Comparison of ENCODE assay signal across 8 cellular contexts in the genomic region with DNA sequence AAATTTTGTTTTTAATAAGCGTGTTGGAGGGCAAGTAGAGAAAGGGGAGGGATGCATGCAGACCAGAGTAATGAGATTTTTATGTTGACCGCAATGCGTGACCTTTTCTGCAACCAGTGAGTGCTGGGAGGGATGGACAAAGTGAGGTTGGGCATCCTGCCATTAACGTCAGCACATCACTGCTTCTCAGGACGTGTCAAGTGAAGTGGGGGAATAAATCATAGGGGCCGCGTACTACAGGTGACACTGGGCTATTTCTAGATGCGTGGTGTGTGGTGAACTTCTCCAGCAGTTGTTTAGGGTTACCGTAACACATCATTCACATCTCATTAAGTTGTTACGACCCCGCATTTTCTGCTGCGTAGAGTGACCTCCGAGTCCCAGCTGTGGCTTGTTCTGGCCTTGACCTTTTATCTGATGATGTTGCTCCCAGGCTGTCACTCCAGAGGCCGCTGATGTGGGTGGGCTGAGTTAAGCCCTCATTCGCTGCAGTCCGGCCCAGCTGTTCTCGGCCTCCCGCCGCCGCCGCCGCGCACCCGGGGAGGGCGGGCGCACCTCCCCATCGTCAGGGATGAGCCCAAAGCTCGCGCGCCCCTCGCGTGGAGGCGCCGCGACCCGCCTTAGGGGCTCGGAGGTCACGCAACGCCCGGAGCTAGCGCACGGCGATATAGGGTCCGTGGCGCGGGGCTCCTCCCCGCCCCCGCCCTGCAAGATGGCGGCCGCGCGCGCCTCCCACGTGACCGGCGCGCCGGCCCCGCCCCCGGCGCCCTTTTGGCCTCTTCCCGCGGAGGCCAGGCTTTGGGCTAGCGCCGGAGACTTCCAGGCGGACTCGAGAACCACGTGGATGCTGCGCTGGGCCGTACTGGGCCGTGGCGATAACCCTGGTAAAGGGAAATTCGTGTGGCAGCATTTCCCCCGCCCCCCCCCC. TPM values are rescaled to one million over a fixed set of nuclear protein-coding genes. Genes with fewer than 3 reads are reported as not detected.
DNase-seq lines count a peak whose midpoint lies in the region; TF ChIP-seq lines count a peak whose summit lies in the region.

No MANE protein-coding gene starts in this region.

- no peaks in the 10 kb centered on the region for H3K27me3 Mint-ChIP-seq in activated naive CD4-positive, alpha-beta T cell treated with anti-CD3 and anti-CD28 coated beads, Interleukin-2, amount 10 ng/mL, durations not matched to agents 7 days and 5 days

- no peaks in the 10 kb centered on the region for H4K20me1 ChIP-seq in Karpas-422 (ENCODE audit: insufficient read depth, low read depth, low read length)

- no peaks in the 10 kb centered on the region for H3K9me3 Mint-ChIP-seq in activated naive CD4-positive, alpha-beta T cell treated with anti-CD3 and anti-CD28 coated beads, Interleukin-2, amount 10 ng/mL, durations not matched to agents 7 days and 5 days

- no peak for DNase-seq in BJ (ENCODE audit: low read depth)
- DNase-seq in GM19240 (ENCODE audit: insufficient read length, low spot score), result peak; percentile 43
- peak; percentile 94 for DNase-seq in Karpas-422
- DNase-seq in SHP77 treated with DMSO at 0.1 percent for 48 hours (lab: John Stamatoyannopoulos, UW), result peak; percentile 95
- peak; percentile 81 for DNase-seq in activated naive CD4-positive, alpha-beta T cell treated with anti-CD3 and anti-CD28 coated beads, Interleukin-2, amount 10 ng/mL, durations not matched to agents 7 days and 5 days
- peak; percentile 72 for DNase-seq in germinal center (ENCODE audit: low spot score)
- peak in 48 of 49 donors; percentile 18 to 91 (median 66) for DNase-seq in substantia nigra (lab: John Stamatoyannopoulos, UW)

- peaks cover 22% of the 10 kb centered on the region for H3K36me3 Mint-ChIP-seq in activated naive CD4-positive, alpha-beta T cell treated with anti-CD3 and anti-CD28 coated beads, Interleukin-2, amount 10 ng/mL, durations not matched to agents 7 days and 5 days

- peaks cover 51% of the 10 kb centered on the region for H3K4me1 ChIP-seq in Karpas-422 (ENCODE audit: low read length)
- H3K4me1 ChIP-seq in neutrophil (ENCODE audit: control insufficient read depth in 1 of 2, insufficient read depth in 1 of 2, low read depth in 1 of 2, low read length in 1 of 2), result peaks cover 38 to 41% of the 10 kb centered on the region in 2 experiments

- H3K4me3 ChIP-seq in BJ (ENCODE audit: low read depth, low read length) (peak overlapping the region; percentile 67), Karpas-422 (ENCODE audit: low read length) (peak overlapping the region; percentile 76), neutrophil (ENCODE audit: low read depth in 1 of 2, low read length in 1 of 2) (peak overlapping the region; percentile 90 to 95)

- H3K4me2 ChIP-seq in Karpas-422 (ENCODE audit: low read depth, low read length, poor library complexity, severe bottlenecking), result peak overlapping the region; percentile 94

- POLR2A ChIA-PET in BJ (lab: Charles Lee), result interaction anchor here (0.5 kb wide), 1 partner anchor 1471 kb away, joined by 3 read pairs; no protein-coding TSS in a partner anchor

- CTCF ChIA-PET in BJ (lab: Yijun Ruan, JAX), result interaction anchor here (1.1 to 1.9 kb wide), 3 partner anchors 9 to 105 kb away, joined by 4 to 6 read pairs (median 5); no protein-coding TSS in a partner anchor
- CTCF ChIA-PET in activated naive CD4-positive, alpha-beta T cell treated with anti-CD3 and anti-CD28 coated beads, Interleukin-2, amount 10 ng/mL, durations not matched to agents 7 days and 5 days (lab: Charles Lee), result interaction anchor here (1.0 to 1.4 kb wide), 3 partner anchors 21 to 100 kb away, joined by 4 to 10 read pairs (median 5); no protein-coding TSS in a partner anchor

- H3K27ac Mint-ChIP-seq in activated naive CD4-positive, alpha-beta T cell treated with anti-CD3 and anti-CD28 coated beads, Interleukin-2, amount 10 ng/mL, durations not matched to agents 7 days and 5 days, result peak overlapping the region; percentile 87

- H3K27ac ChIP-seq in Karpas-422 (ENCODE audit: low read length) (peak overlapping the region; percentile 75), neutrophil (peak overlapping the region; percentile 87), substantia nigra (ENCODE audit: low read depth, low read length, poor library complexity, severe bottlenecking) (peak overlapping the region; percentile 97)

- H3K9me2 ChIP-seq in Karpas-422 (replicated peaks; ENCODE audit: insufficient read depth, low read length), result no peaks in the 10 kb centered on the region

- TF ChIP-seq CTCF in BJ (IDR thresholded peaks at IDR 0.05; ENCODE audit: insufficient read depth, low read depth, low read length) (no peak), neutrophil (IDR thresholded peaks at IDR 0.05) (no peak)

- peak overlapping the region; percentile 94 for H3K4me3 Mint-ChIP-seq in activated naive CD4-positive, alpha-beta T cell treated with anti-CD3 and anti-CD28 coated beads, Interleukin-2, amount 10 ng/mL, durations not matched to agents 7 days and 5 days

- H3K4me1 Mint-ChIP-seq in activated naive CD4-positive, alpha-beta T cell treated with anti-CD3 and anti-CD28 coated beads, Interleukin-2, amount 10 ng/mL, durations not matched to agents 7 days and 5 days, result peaks cover 46% of the 10 kb centered on the region

- H3K79me2 ChIP-seq in Karpas-422 (ENCODE audit: low read length), result peaks cover 75% of the 10 kb centered on the region

- H3K9me3 ChIP-seq in Karpas-422 (ENCODE audit: low read length) (no peaks in the 10 kb centered on the region), neutrophil (no peaks in the 10 kb centered on the region)

- peak overlapping the region; percentile 48; the same call in 1 of the 2 replicates for H2AFZ ChIP-seq in Karpas-422 (ENCODE audit: low read length)

- H3K36me3 ChIP-seq in BJ (ENCODE audit: control insufficient read depth, insufficient read depth, low read length) (no peaks in the 10 kb centered on the region), Karpas-422 (ENCODE audit: insufficient read depth, low read length) (no peaks in the 10 kb centered on the region), neutrophil (no peaks in the 10 kb centered on the region)

- H3K9ac ChIP-seq in Karpas-422 (ENCODE audit: low read length), result peak overlapping the region; percentile 94

- no peaks in the 10 kb centered on the region for H3K27me3 ChIP-seq in BJ (ENCODE audit: control insufficient read depth, insufficient read depth, low read length)
- no peaks in the 10 kb centered on the region for H3K27me3 ChIP-seq in Karpas-422 (ENCODE audit: low read length)
- peaks cover 7% of the 10 kb centered on the region for H3K27me3 ChIP-seq in neutrophil

RNA-seq across cellular contexts. Expression of a gene that starts 3.5 kb away (rescaled TPM):
- 5.8 and 6.7 TPM in 2 replicates for polyA plus RNA-seq in BJ (2011; rRNA removed)
- 7.5 and 15.6 TPM in 2 replicates for polyA minus RNA-seq in BJ (2011; rRNA and poly(A)+ RNA removed)
- total RNA-seq in Karpas-422 (2014; rRNA removed; shearing (Covaris generic); ENCODE audit: low replicate concordance), result 20.6 and 42.6 TPM in 2 replicates
